ENCODE assay signal across 8 cellular contexts in genomic region chr9:119968837-119969707, GRCh38.
A peak's percentile ranks its signal among the peaks of the same experiment; 100 is the strongest.
DNase-seq lines count a peak whose midpoint lies in the region; ATAC-seq and TF ChIP-seq lines count a peak whose summit lies in the region.

No MANE protein-coding gene starts in this region.

- in situ Hi-C loops in GM13976 (cut with MboI; ENCODE audit: low sequenced_read_pairs, unreplicated experiment): loop anchor here (25.0 kb wide), 1 partner anchor 407 kb away; no protein-coding TSS in a partner anchor

- H3K4me1 Mint-ChIP-seq in T-cell (peaks cover 0 to 2% (median 0%) of the 10 kb centered on the region in 3 donors), MCF 10A (ENCODE audit: insufficient read depth, unreplicated experiment) (peaks cover 14% of the 10 kb centered on the region)

- H3K9me3 Mint-ChIP-seq in T-cell: peaks cover 0 to 4% (median 0%) of the 10 kb centered on the region in 3 donors
- no peaks in the 10 kb centered on the region for H3K9me3 Mint-ChIP-seq in MCF 10A (ENCODE audit: unreplicated experiment)

- TF ChIP-seq CTCF in GM13976 (IDR thresholded peaks at IDR 0.05; ENCODE audit: borderline replicate concordance, control extremely low read depth, extremely low read depth, insufficient read depth, missing control alignments) (peak; percentile 95), MCF 10A (IDR thresholded peaks at IDR 0.05; ENCODE audit: unreplicated experiment) (peak; percentile 88)

- intact Hi-C loops in MCF 10A (cut with micrococcal nuclease): loop anchor here (1.0 to 10.0 kb wide), 6 partner anchors 380 to 1444 kb away; no protein-coding TSS in a partner anchor

- CTCF ChIA-PET in T-cell (lab: Charles Lee) (no interaction called here), MCF 10A (lab: Yijun Ruan, JAX) (interaction anchor here (0.5 to 3.9 kb wide), 47 partner anchors 10 to 1799 kb away, joined by 3 to 36 read pairs (median 3); no protein-coding TSS in a partner anchor)

- H3K36me3 Mint-ChIP-seq in T-cell (no peaks in the 10 kb centered on the region), MCF 10A (ENCODE audit: insufficient read depth, unreplicated experiment) (peaks cover 5% of the 10 kb centered on the region)

- H3K27ac Mint-ChIP-seq in T-cell (no peak overlapping the region), MCF 10A (ENCODE audit: low read depth, unreplicated experiment) (no peak overlapping the region)

- ATAC-seq in HG02759 (IDR thresholded peaks at IDR 0.05; ENCODE audit: unreplicated experiment) (peak; percentile 96), T-cell (replicated peaks in 1 of 4) (no peak)

- no peak overlapping the region for H3K4me3 Mint-ChIP-seq in T-cell
- no peak overlapping the region for H3K4me3 Mint-ChIP-seq in MCF 10A (ENCODE audit: unreplicated experiment)

- POLR2A ChIA-PET in T-cell (lab: Charles Lee): no interaction called here
- POLR2A ChIA-PET in MCF 10A (lab: Yijun Ruan, JAX): interaction anchor here (0.6 kb wide), 1 partner anchor 1922 kb away, joined by 3 read pairs; no protein-coding TSS in a partner anchor

- H3K27me3 Mint-ChIP-seq in T-cell (peaks cover 10 to 16% of the 10 kb centered on the region in 2 donors), MCF 10A (ENCODE audit: insufficient read depth, unreplicated experiment) (no peaks in the 10 kb centered on the region)

- peak; percentile 57 for DNase-seq in A172 (ENCODE audit: low spot score)
- DNase-seq in GM13976 (ENCODE audit: low spot score): peak; percentile 76
- peak; percentile 36 for DNase-seq in NCI-H1105 (lab: John Stamatoyannopoulos, UW)
- DNase-seq in T-cell: peak in 20 of 34 experiments; percentile 2 to 25 (median 10)
- DNase-seq in MCF 10A (ENCODE audit: unreplicated experiment): peak; percentile 72
- peak; percentile 66 for DNase-seq in iris pigment epithelial cell (ENCODE audit: low read depth)
- peak; percentile 68 for DNase-seq in stimulated activated CD4-positive, alpha-beta T cell treated with anti-CD3 and anti-CD28 coated beads, Interleukin-15, amount 100 ng/mL, for 24 hours

- no TSS peak for BruUV-seq in MCF 10A (replicated peaks; lab: Mats Ljungman, UMichigan)

Comparison
In these comparisons a context has a peak if more than half of its experiments do, and no peak if none do; other contexts are left out.
1. DNase-seq: peak in every context shown above with its lines; median percentile 76 in GM13976; 72 in MCF 10A; 68 in stimulated activated CD4-positive, alpha-beta T cell treated with anti-CD3 and anti-CD28 coated beads, Interleukin-15, amount 100 ng/mL, for 24 hours; 66 in iris pigment epithelial cell; 57 in A172; 36 in NCI-H1105; 10 in T-cell.